ENCODE assay signal across 1 cellular context in genomic region chr5:151065609-151066008, GRCh38.
TF ChIP-seq lines count a peak whose summit lies in the region.

No MANE protein-coding gene starts in this region.

TF ChIP-seq in IMR-90, 13 proteins besides CTCF, POLR2A, EP300 and RAD21:
- no peak for TF ChIP-seq SMC3 (IDR thresholded peaks at IDR 0.05; ENCODE audit: low read depth, low read length)
- no peak for TF ChIP-seq BHLHE40 (IDR thresholded peaks at IDR 0.05; ENCODE audit: low read depth, low read length)
- TF ChIP-seq CEBPB (IDR thresholded peaks at IDR 0.05; ENCODE audit: low read depth, low read length), result no peak
- no peak for TF ChIP-seq RFX5 (IDR thresholded peaks at IDR 0.05; ENCODE audit: low read depth, low read length)
- TF ChIP-seq RCOR1 (IDR thresholded peaks at IDR 0.05; ENCODE audit: insufficient replicate concordance, low read length), result no peak
- no peak for TF ChIP-seq MAFK (IDR thresholded peaks at IDR 0.05; ENCODE audit: low read depth, low read length)
- no peak for TF ChIP-seq USF2 (IDR thresholded peaks at IDR 0.05; ENCODE audit: low read depth, low read length)
- TF ChIP-seq NFE2L2 (IDR thresholded peaks at IDR 0.05; ENCODE audit: low read depth, low read length), result no peak
- TF ChIP-seq FOS (IDR thresholded peaks at IDR 0.05; ENCODE audit: low read depth, low read length), result no peak
- no peak for TF ChIP-seq MAZ (IDR thresholded peaks at IDR 0.05; ENCODE audit: borderline replicate concordance, low read depth, low read length)
- no peak for TF ChIP-seq MXI1 (IDR thresholded peaks at IDR 0.05; ENCODE audit: borderline replicate concordance, low read depth, low read length)
- no peak for TF ChIP-seq ELK1 (IDR thresholded peaks at IDR 0.05; ENCODE audit: borderline replicate concordance, low read depth, low read length)
- no peak for TF ChIP-seq CHD1 (IDR thresholded peaks at IDR 0.05; ENCODE audit: low read depth, low read length)
